In genomic region chr12:2338381-2338780, GRCh38 we compare ENCODE assay signal across 2 cellular contexts.
TF ChIP-seq lines count a peak whose summit lies in the region.

No MANE protein-coding gene starts in this region.

TF ChIP-seq in SK-N-SH, 30 proteins besides CTCF, POLR2A, EP300 and RAD21 (continued from another document):
- TF ChIP-seq USF2 (IDR thresholded peaks at IDR 0.05; ENCODE audit: borderline replicate concordance, low read depth, low read length) (no peak), ELF1 (IDR thresholded peaks at IDR 0.05) (no peak), GATA2 (CRISPR knock-in tag; IDR thresholded peaks at IDR 0.05) (no peak)

TF ChIP-seq in SK-N-SH treated with all-trans-retinoic acid at 6 μM for 48 hours, 23 proteins besides CTCF, POLR2A, EP300 and RAD21 (continued from another document):
- no peak for TF ChIP-seq PATZ1 (CRISPR knock-in tag; IDR thresholded peaks at IDR 0.05; ENCODE audit: borderline replicate concordance)
- TF ChIP-seq ISL1 (CRISPR knock-in tag; IDR thresholded peaks at IDR 0.05), result no peak
- no peak for TF ChIP-seq ZFP3 (CRISPR knock-in tag; IDR thresholded peaks at IDR 0.05)
- no peak for TF ChIP-seq RARB (CRISPR knock-in tag; IDR thresholded peaks at IDR 0.05)
- TF ChIP-seq ZC3H10 (CRISPR knock-in tag; IDR thresholded peaks at IDR 0.05), result no peak
- no peak for TF ChIP-seq ZNF565 (CRISPR knock-in tag; conservative IDR thresholded peaks at IDR 0.05; ENCODE audit: low read depth)
- TF ChIP-seq BACH2 (CRISPR knock-in tag; IDR thresholded peaks at IDR 0.05; ENCODE audit: borderline replicate concordance), result no peak
- no peak for TF ChIP-seq OSR1 (CRISPR knock-in tag; IDR thresholded peaks at IDR 0.05)
- TF ChIP-seq TCF4 (CRISPR knock-in tag; IDR thresholded peaks at IDR 0.05; ENCODE audit: borderline replicate concordance), result no peak
- TF ChIP-seq SNAI2 (CRISPR knock-in tag; IDR thresholded peaks at IDR 0.05), result no peak
- no peak for TF ChIP-seq CSDC2 (CRISPR knock-in tag; IDR thresholded peaks at IDR 0.05)
- TF ChIP-seq GLIS3 (CRISPR knock-in tag; IDR thresholded peaks at IDR 0.05), result no peak
- TF ChIP-seq ZNF70 (CRISPR knock-in tag; IDR thresholded peaks at IDR 0.05), result no peak
